ENCODE assay signal across 20 cellular contexts in genomic region chr6:138183792-138184134, GRCh38. TPM values are rescaled to one million over a fixed set of nuclear protein-coding genes. Genes with fewer than 3 reads are reported as not detected.
DNase-seq lines count a peak whose midpoint lies in the region; ATAC-seq and TF ChIP-seq lines count a peak whose summit lies in the region.
"Had no signal": no experiment of that assay in that cellular context is flagged by ENCODE, and none has a peak within 500 bp of the region (broad histone marks: within the 10 kb centered on the region; RNA-seq: fewer than 3 reads in every experiment).

No MANE protein-coding gene starts in this region.

- no peak for TF ChIP-seq POLR2A in prostate gland (IDR thresholded peaks at IDR 0.05)

- H3K9ac ChIP-seq in HUES64 (ENCODE audit: low read depth, low read length): no peak overlapping the region
- H3K9ac ChIP-seq: SK-N-SH had no signal

- H3K36me3 ChIP-seq in HUES64 (ENCODE audit: insufficient read depth, low read length) (no peaks in the 10 kb centered on the region; the same call in 1 of the 2 replicates), prostate gland (no peaks in the 10 kb centered on the region)

- intact Hi-C loops in dorsolateral prefrontal cortex (cut with DNase I): loop anchor here in 1 of 2 donors (2.0 kb wide), 1 partner anchor 27 kb away; no protein-coding TSS in a partner anchor
- intact Hi-C loops in prostate gland (cut with DNase I): no loop called here

- DNase-seq in dorsolateral prefrontal cortex (no peak), prostate gland (ENCODE audit: low spot score) (no peak), NCI-H1436 (lab: John Stamatoyannopoulos, UW) (no peak)
- no peak for DNase-seq in stimulated activated CD4-positive, alpha-beta T cell treated with anti-CD3 and anti-CD28 coated beads, Interleukin-2, amount 100 ng/mL, for 48 hours
- DNase-seq: AML-193; DMS53; GDM1; H7; HFFc6; Karpas-422; NK-92 treated with Interleukin-12 subunit alpha and Interleukin-12 subunit beta, amount 100 ng/mL, for 24 hours; SK-N-SH had no signal

- H3K27me3 ChIP-seq in HUES64 (ENCODE audit: insufficient read depth, low read length): no peaks in the 10 kb centered on the region
- H3K27me3 ChIP-seq in dorsolateral prefrontal cortex: no peaks in the 10 kb centered on the region
- no peaks in the 10 kb centered on the region for H3K27me3 ChIP-seq in prostate gland (replicated peaks; ENCODE audit: insufficient read depth)

- H3K27ac ChIP-seq in 22Rv1 (peak overlapping the region; percentile 0; the same call in 1 of the 2 replicates), HUES64 (ENCODE audit: low read depth, low read length) (peak overlapping the region; percentile 78; the same call in 1 of the 2 replicates), dorsolateral prefrontal cortex (peak overlapping the region; percentile 76 to 98 (median 94)), prostate gland (peak overlapping the region; percentile 58 to 66)
- H3K27ac ChIP-seq: RWPE1 had no signal

- H3K4me1 ChIP-seq in HUES64 (ENCODE audit: insufficient read depth, low read length) (peaks cover 34% of the 10 kb centered on the region), prostate gland (replicated peaks) (peaks cover 17% of the 10 kb centered on the region)

- H3K9me3 ChIP-seq in HUES64 (ENCODE audit: insufficient read depth, low read depth, low read length) (no peaks in the 10 kb centered on the region), prostate gland (no peaks in the 10 kb centered on the region)
- H3K9me3 ChIP-seq: SK-N-SH had no signal

- no peak for ATAC-seq in GM21825 (IDR thresholded peaks at IDR 0.05; ENCODE audit: unreplicated experiment)

- TF ChIP-seq CTCF in 22Rv1 (IDR thresholded peaks at IDR 0.05) (no peak), dorsolateral prefrontal cortex (IDR thresholded peaks at IDR 0.05 in 54 of 56, conservative IDR thresholded peaks at IDR 0.05 in 2 of 56; ENCODE audit: low read depth in 1 of 56, partially characterized antibody in 56 of 56) (peak in 4 of 56 donors; percentile 19 to 37 (median 26)), prostate gland (IDR thresholded peaks at IDR 0.05) (no peak)

- 87% methylated on average over 4 of the region's 4 CpGs for WGBS in HUES64
- 89% methylated on average over 4 of the region's 4 CpGs for WGBS in prostate gland

- no peak overlapping the region for H3K4me3 ChIP-seq in HUES64 (ENCODE audit: low read length)
- peak overlapping the region in 42 of 59 donors; percentile 0 to 57 (median 28) for H3K4me3 ChIP-seq in dorsolateral prefrontal cortex
- H3K4me3 ChIP-seq in prostate gland: no peak overlapping the region

RNA-seq across cellular contexts. Expression of gene ARFGEF3, which starts 22.0 kb away (rescaled TPM):
- polyA plus RNA-seq in HUES64 (2013, experiment 1 of 2): 5.7 TPM
- 5.5 TPM for polyA plus RNA-seq in HUES64 (2013, experiment 2 of 2)
- 10 to 100 TPM; 30.0 to 93.7 (median 67.0) TPM for total RNA-seq in dorsolateral prefrontal cortex
- total RNA-seq in prostate gland: 10 to 100 TPM; 41.0 to 80.1 TPM
- polyA plus RNA-seq: SK-N-SH had no signal

RNA-seq across cellular contexts. Expression of gene PBOV1, which starts 34.5 kb away (rescaled TPM):
- polyA plus RNA-seq in HUES64 (2013, experiment 1 of 2): not detected
- not detected for polyA plus RNA-seq in HUES64 (2013, experiment 2 of 2)
- total RNA-seq in dorsolateral prefrontal cortex (not detected), prostate gland (not detected)
- total RNA-seq: A172, H7, HFFc6, MCF 10A, NCI-H460 had no signal
- polyA plus RNA-seq: AG04450, SK-N-SH had no signal

Comparison
In these comparisons a context has a peak if more than half of its experiments do, and no peak if none do; other contexts are left out.
1. H3K27ac ChIP-seq: peak in every context shown above with its lines; median percentile 94 in dorsolateral prefrontal cortex; 78 in HUES64; 62 in prostate gland; 0 in 22Rv1.
2. H3K4me3 ChIP-seq: peak in dorsolateral prefrontal cortex (42 of 59); none in HUES64 (single experiment) and prostate gland (0 of 2).